8 cellular contexts compared by ENCODE assay signal in genomic region chr17:2214887-2215615, GRCh38.
DNase-seq lines count a peak whose midpoint lies in the region; ATAC-seq and TF ChIP-seq lines count a peak whose summit lies in the region.

No MANE protein-coding gene starts in this region.

- H3K79me2 ChIP-seq in parathyroid adenoma, result peaks cover 5% of the 10 kb centered on the region

- DNase-seq in Daoy (ENCODE audit: low read depth) (peak; percentile 69), SHP77 treated with DMSO at 0.1 percent for 48 hours (lab: John Stamatoyannopoulos, UW) (peak; percentile 40), erythroblast (lab: John Stamatoyannopoulos, UW) (peak; percentile 34 to 36), NCI-H2171 treated with DMSO at 0.1 percent for 48 hours (lab: John Stamatoyannopoulos, UW) (no peak)
- no peak for DNase-seq in stimulated activated CD4-positive, alpha-beta T cell treated with anti-CD3 and anti-CD28 coated beads, Interleukin-4, amount 100 ng/mL, for 1 hour

- no peaks in the 10 kb centered on the region for H3K9me3 ChIP-seq in parathyroid adenoma (ENCODE audit: control insufficient read depth, low read length)

- H3K4me1 ChIP-seq in parathyroid adenoma, result no peaks in the 10 kb centered on the region

- TF ChIP-seq CTCF in parathyroid adenoma (IDR thresholded peaks at IDR 0.05), result no peak

- no peak overlapping the region for H3K4me3 ChIP-seq in parathyroid adenoma (ENCODE audit: low read depth, low read length)

- H3K9ac ChIP-seq in parathyroid adenoma, result no peak overlapping the region

- no peak overlapping the region for H3K4me2 ChIP-seq in parathyroid adenoma (ENCODE audit: low read length)

- H2AFZ ChIP-seq in parathyroid adenoma, result no peak overlapping the region

- ATAC-seq in GM21390 (IDR thresholded peaks at IDR 0.05; ENCODE audit: unreplicated experiment) (no peak), GM18519 (IDR thresholded peaks at IDR 0.05; ENCODE audit: low FRiP score, unreplicated experiment) (no peak)

- peak overlapping the region; percentile 34 for H3K27ac ChIP-seq in parathyroid adenoma

- no peak for TF ChIP-seq POLR2A in erythroblast (IDR thresholded peaks at IDR 0.05; ENCODE audit: low read length)

- no peaks in the 10 kb centered on the region for H3K27me3 ChIP-seq in parathyroid adenoma (ENCODE audit: control insufficient read depth, insufficient read depth, low read length)

- no peaks in the 10 kb centered on the region for H3K36me3 ChIP-seq in parathyroid adenoma (ENCODE audit: control insufficient read depth, insufficient read depth, low read length)

Comparison
In these comparisons a context has a peak if more than half of its experiments do, and no peak if none do; other contexts are left out.
1. DNase-seq: peak in Daoy (single experiment), SHP77 treated with DMSO at 0.1 percent for 48 hours (single experiment) and erythroblast (2 of 2); none in NCI-H2171 treated with DMSO at 0.1 percent for 48 hours (single experiment) and stimulated activated CD4-positive, alpha-beta T cell treated with anti-CD3 and anti-CD28 coated beads, Interleukin-4, amount 100 ng/mL, for 1 hour (single experiment).